In genomic region chr5:34003941-34004340, GRCh38 we compare ENCODE assay signal across 31 cellular contexts. TPM values are rescaled to one million over a fixed set of nuclear protein-coding genes. Genes with fewer than 3 reads are reported as not detected.
"Had no signal": no experiment of that assay in that cellular context is flagged by ENCODE, and none has a peak within 500 bp of the region (broad histone marks: within the 10 kb centered on the region; RNA-seq: fewer than 3 reads in every experiment).

No MANE protein-coding gene starts in this region.

- H3K9me3 ChIP-seq: ascending aorta, gastrocnemius medialis, right lobe of liver, uterus had no signal

- H3K27ac ChIP-seq: ascending aorta, cardiac muscle cell, gastrocnemius medialis, neural progenitor cell, right lobe of liver, uterus had no signal

- H3K4me2 ChIP-seq: neural progenitor cell had no signal

- H3K9me3 Mint-ChIP-seq: activated T-cell treated with anti-CD3 and anti-CD28 coated beads, Interleukin-2, amount 50 U/mL, for 72 hours; brain; endodermal cell; naive thymus-derived CD8-positive, alpha-beta T cell; neural progenitor cell; type B pancreatic cell had no signal

- H3K27ac Mint-ChIP-seq: activated CD4-positive, alpha-beta T cell treated with anti-CD3 and anti-CD28 coated beads for 36 hours; activated CD8-positive, alpha-beta memory T cell treated with anti-CD3 and anti-CD28 coated beads, Interleukin-2, amount 10 ng/mL, durations not matched to agents 7 days and 5 days; activated CD8-positive, alpha-beta T cell treated with anti-CD3 and anti-CD28 coated beads, Interleukin-2, amount 10 ng/mL, durations not matched to agents 7 days and 5 days; activated naive CD8-positive, alpha-beta T cell; activated T-cell treated with anti-CD3 and anti-CD28 coated beads, Interleukin-2, amount 50 U/mL, for 72 hours; endodermal cell; naive thymus-derived CD8-positive, alpha-beta T cell; neural progenitor cell; type B pancreatic cell had no signal

- H3K27me3 ChIP-seq: ascending aorta, cardiac muscle cell, gastrocnemius medialis, neural progenitor cell, right lobe of liver, uterus had no signal

- H3K36me3 ChIP-seq: neural progenitor cell, uterus had no signal

- H3K4me3 Mint-ChIP-seq: activated CD4-positive, alpha-beta T cell treated with anti-CD3 and anti-CD28 coated beads for 36 hours; activated CD8-positive, alpha-beta memory T cell treated with anti-CD3 and anti-CD28 coated beads, Interleukin-2, amount 10 ng/mL, durations not matched to agents 7 days and 5 days; activated CD8-positive, alpha-beta T cell treated with anti-CD3 and anti-CD28 coated beads, Interleukin-2, amount 10 ng/mL, durations not matched to agents 7 days and 5 days; activated naive CD8-positive, alpha-beta T cell; activated T-cell treated with anti-CD3 and anti-CD28 coated beads, Interleukin-2, amount 50 U/mL, for 72 hours; endodermal cell; naive thymus-derived CD8-positive, alpha-beta T cell; neural progenitor cell; type B pancreatic cell had no signal

- H3K27me3 Mint-ChIP-seq: activated CD4-positive, alpha-beta T cell treated with anti-CD3 and anti-CD28 coated beads for 36 hours; activated CD8-positive, alpha-beta memory T cell treated with anti-CD3 and anti-CD28 coated beads, Interleukin-2, amount 10 ng/mL, durations not matched to agents 7 days and 5 days; activated naive CD8-positive, alpha-beta T cell; naive thymus-derived CD8-positive, alpha-beta T cell; type B pancreatic cell had no signal

- H3K4me3 ChIP-seq: ascending aorta, cardiac muscle cell, gastrocnemius medialis, neural progenitor cell, right lobe of liver, uterus had no signal

- H3K9ac ChIP-seq: neural progenitor cell had no signal

- DNase-seq: activated CD4-positive, alpha-beta T cell treated with anti-CD3 and anti-CD28 coated beads for 36 hours; activated CD4-positive, CD25-positive, alpha-beta regulatory T cell; activated CD8-positive, alpha-beta memory T cell treated with anti-CD3 and anti-CD28 coated beads, Interleukin-2, amount 10 ng/mL, durations not matched to agents 7 days and 5 days; activated CD8-positive, alpha-beta T cell treated with anti-CD3 and anti-CD28 coated beads, Interleukin-2, amount 10 ng/mL, durations not matched to agents 7 days and 5 days; activated naive CD4-positive, alpha-beta T cell; activated T-cell treated with anti-CD3 and anti-CD28 coated beads, Interleukin-2, amount 50 U/mL, for 72 hours; cerebellar nuclear complex; cortex of kidney; endodermal cell; gastrocnemius medialis; glutamatergic neuron; left cardiac atrium; left ventricle myocardium superior; midbrain; naive thymus-derived CD8-positive, alpha-beta T cell; occipital lobe; posterior cingulate gyrus; right lobe of liver; stimulated activated CD4-positive, alpha-beta T cell treated with anti-CD3 and anti-CD28 coated beads, Interleukin-2, amount 100 ng/mL, for 48 hours; stimulated activated naive CD8-positive, alpha-beta T cell treated with anti-CD3 and anti-CD28 coated beads, Interleukin-15, Interleukin-2, amounts not matched to agents 100 U/mL and 50 U/mL, for 24 hours; T-helper 1 cell; uterus had no signal

- H2AFZ ChIP-seq: neural progenitor cell had no signal

- ATAC-seq: activated CD4-positive, alpha-beta T cell treated with anti-CD3 and anti-CD28 coated beads for 36 hours; activated CD8-positive, alpha-beta memory T cell treated with anti-CD3 and anti-CD28 coated beads, Interleukin-2, amount 10 ng/mL, durations not matched to agents 7 days and 5 days; activated CD8-positive, alpha-beta T cell treated with anti-CD3 and anti-CD28 coated beads, Interleukin-2, amount 10 ng/mL, durations not matched to agents 7 days and 5 days; activated T-cell treated with anti-CD3 and anti-CD28 coated beads, Interleukin-2, amount 50 U/mL, for 72 hours; gastrocnemius medialis; left cardiac atrium; left ventricle myocardium superior; naive thymus-derived CD8-positive, alpha-beta T cell; right lobe of liver; stimulated activated naive CD8-positive, alpha-beta T cell treated with anti-CD3 and anti-CD28 coated beads, Interleukin-15, Interleukin-2, amounts not matched to agents 100 U/mL and 50 U/mL, for 24 hours had no signal

- FAIRE-seq: islet of Langerhans had no signal

RNA-seq across cellular contexts. Expression of gene SLC45A2, which starts 19.4 kb away (rescaled TPM):
- total RNA-seq: activated CD4-positive, alpha-beta T cell treated with anti-CD3 and anti-CD28 coated beads for 36 hours; activated T-cell treated with anti-CD3 and anti-CD28 coated beads, Interleukin-2, amount 50 U/mL, for 72 hours; ascending aorta; cardiac muscle cell; gastrocnemius medialis; left ventricle myocardium superior; renal cortical epithelial cell; subcutaneous adipose tissue had no signal
